ENCODE assay signal across 26 cellular contexts in the genomic region with DNA sequence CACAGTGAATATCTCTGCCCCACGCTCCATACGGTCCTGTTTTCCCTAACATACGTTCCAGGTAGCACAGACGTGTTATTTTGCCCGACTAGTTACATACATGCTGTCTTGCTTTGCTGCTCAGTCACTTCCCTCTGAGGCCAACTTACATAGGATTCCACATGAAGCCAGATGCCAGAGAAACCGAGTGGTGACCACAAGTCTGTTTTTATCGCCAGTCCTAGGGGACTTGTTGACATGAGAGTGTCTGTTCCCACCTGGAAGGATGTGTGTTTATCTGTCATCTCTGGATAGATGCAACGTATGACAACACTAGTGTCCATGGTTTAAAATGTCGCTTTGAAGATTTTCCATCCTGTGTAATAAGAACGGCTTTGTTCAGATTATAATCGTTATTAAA. TPM values are rescaled to one million over a fixed set of nuclear protein-coding genes. Genes with fewer than 3 reads are reported as not detected.
"Had no signal": no experiment of that assay in that cellular context is flagged by ENCODE, and none has a peak within 500 bp of the region (broad histone marks: within the 10 kb centered on the region; RNA-seq: fewer than 3 reads in every experiment).

No MANE protein-coding gene starts in this region.

- H3K4me1 ChIP-seq: ascending aorta, Peyer's patch, SJCRH30 had no signal

- DNase-seq: activated B cell treated with CpG ODN at 0.5 μM for 24 hours; activated CD4-positive, alpha-beta T cell treated with anti-CD3 and anti-CD28 coated beads for 1 hour; activated CD4-positive, alpha-beta T cell treated with anti-CD3 and anti-CD28 coated beads, Interleukin-2, amount 10 ng/mL, durations not matched to agents 24 days and 14 days; activated CD4-positive, alpha-beta T cell treated with anti-CD3 and anti-CD28 coated beads, Interleukin-2, amount 50 U/mL, for 48 hours; activated CD8-positive, alpha-beta memory T cell treated with anti-CD3 and anti-CD28 coated beads, Interleukin-2, amount 10 ng/mL, durations not matched to agents 7 days and 5 days; activated effector memory CD4-positive, alpha-beta T cell treated with anti-CD3 and anti-CD28 coated beads, Interleukin-2, amount 50 U/mL, for 16 hours; activated naive CD4-positive, alpha-beta T cell treated with Interleukin-2 at 50 U/mL for 16 hours; activated naive CD8-positive, alpha-beta T cell treated with anti-CD3 and anti-CD28 coated beads, Interleukin-2, amount 50 U/mL, for 24 hours; activated T-cell treated with anti-CD3 and anti-CD28 coated beads, Interleukin-2, amount 50 U/mL, for 24 hours; amniotic stem cell; body of pancreas; Kasumi-1; KBM-7; NCI-H1105 treated with DMSO at 0.1 percent for 48 hours; NCI-H1436 treated with DMSO at 0.1 percent for 48 hours; NCI-H2081; NCI-H446; NCI-H524; Peyer's patch; Right ventricle myocardium superior; SJCRH30; T-helper 17 cell; T-helper 9 cell had no signal

- H3K9me3 ChIP-seq: ascending aorta, body of pancreas, Peyer's patch, SJCRH30 had no signal

- H3K27ac ChIP-seq: ascending aorta, body of pancreas, Peyer's patch, RWPE1, SJCRH30 had no signal

- H3K36me3 ChIP-seq: ascending aorta, Peyer's patch, SJCRH30 had no signal

- H3K27me3 ChIP-seq: ascending aorta, body of pancreas, Peyer's patch, SJCRH30 had no signal

- ATAC-seq: activated CD8-positive, alpha-beta memory T cell treated with anti-CD3 and anti-CD28 coated beads, Interleukin-2, amount 10 ng/mL, durations not matched to agents 7 days and 5 days; activated naive CD4-positive, alpha-beta T cell treated with anti-CD3 and anti-CD28 coated beads, Interleukin-2, amount 50 U/mL, for 72 hours; activated naive CD8-positive, alpha-beta T cell treated with anti-CD3 and anti-CD28 coated beads, Interleukin-2, amount 50 U/mL, for 24 hours; body of pancreas; T-helper 17 cell had no signal

- H3K4me3 ChIP-seq: ascending aorta, body of pancreas, Peyer's patch, SJCRH30 had no signal

RNA-seq across cellular contexts. Expression of gene PMAIP1, which starts 32.6 kb away (rescaled TPM):
- total RNA-seq: ascending aorta, Right ventricle myocardium superior had no signal
